ENCODE assay signal across 15 cellular contexts in the genomic region with DNA sequence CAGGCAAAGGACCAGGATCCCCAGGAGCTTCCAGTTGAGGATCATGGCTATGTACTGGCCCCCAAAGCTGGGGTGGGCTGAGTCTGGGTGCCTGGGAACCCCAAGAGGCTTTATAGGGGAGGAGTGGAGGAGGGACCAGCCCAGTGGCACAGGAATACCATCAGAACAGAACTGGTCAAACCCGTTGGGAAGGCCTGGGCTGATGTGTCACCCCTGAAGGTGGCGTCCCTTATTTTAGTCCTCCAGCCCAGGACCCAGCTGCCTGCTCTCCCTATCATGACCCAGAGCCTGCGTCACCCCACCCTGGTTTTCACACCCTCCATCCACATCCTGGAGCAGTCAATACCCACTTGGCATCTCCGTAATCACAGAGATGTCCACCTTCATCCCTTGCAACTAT. TPM values are rescaled to one million over a fixed set of nuclear protein-coding genes. Genes with fewer than 3 reads are reported as not detected.
DNase-seq lines count a peak whose midpoint lies in the region; ATAC-seq, FAIRE-seq and TF ChIP-seq lines count a peak whose summit lies in the region.
"Had no signal": no experiment of that assay in that cellular context is flagged by ENCODE, and none has a peak within 500 bp of the region (broad histone marks: within the 10 kb centered on the region; RNA-seq: fewer than 3 reads in every experiment).

A gene (minus strand): TSS at position 85 of the 400 bp plus-strand sequence. CDS start 40 bp downstream, at position 45.

- H3K27ac Mint-ChIP-seq in activated CD4-positive, alpha-beta T cell treated with anti-CD3 and anti-CD28 coated beads for 36 hours, result no peak within 1 kb of the TSS

- peaks cover 3% of the 10 kb centered on the region for H3K36me3 Mint-ChIP-seq in activated CD4-positive, alpha-beta T cell treated with anti-CD3 and anti-CD28 coated beads for 36 hours (ENCODE audit: low read depth)

- no peaks in the 10 kb centered on the region for H4K20me1 ChIP-seq in keratinocyte (ENCODE audit: control insufficient read depth, extremely low read depth, insufficient read depth, low read length)

- no peaks in the 10 kb centered on the region for H3K9me3 ChIP-seq in keratinocyte (ENCODE audit: control insufficient read depth, low read depth, low read length)
- H3K9me3 ChIP-seq: prostate gland, testis had no signal

- H3K9me1 ChIP-seq in keratinocyte (ENCODE audit: control insufficient read depth, extremely low read depth, insufficient read depth, low read length), result no peaks in the 10 kb centered on the region

- no peaks in the 10 kb centered on the region for H3K79me2 ChIP-seq in ACC112 (ENCODE audit: control insufficient read depth, insufficient read depth, low read length, unreplicated experiment)
- no peaks in the 10 kb centered on the region for H3K79me2 ChIP-seq in keratinocyte (ENCODE audit: control insufficient read depth, insufficient read depth, low read length)

- POLR2A ChIA-PET in activated CD4-positive, alpha-beta T cell treated with anti-CD3 and anti-CD28 coated beads for 36 hours (lab: Charles Lee), result no interaction called here

- H3K27me3 Mint-ChIP-seq in activated CD4-positive, alpha-beta T cell treated with anti-CD3 and anti-CD28 coated beads for 36 hours, result no peaks in the 10 kb centered on the region
- H3K27me3 Mint-ChIP-seq: T-cell had no signal

- no peak for TF ChIP-seq CTCF in keratinocyte (optimal IDR thresholded peaks at IDR 0.05 in 1 of 3, IDR thresholded peaks at IDR 0.05 in 1 of 3, conservative IDR thresholded peaks at IDR 0.05 in 1 of 3; ENCODE audit: extremely low read depth in 1 of 3, insufficient read depth in 2 of 3, low read length in 3 of 3)

- no peak within 1 kb of the TSS for H3K27ac ChIP-seq in ACC112 (ENCODE audit: low read depth, low read length)
- peak within 1 kb of the TSS; percentile 26 for H3K27ac ChIP-seq in angular gyrus (ENCODE audit: low read depth, low read length)
- H3K27ac ChIP-seq in keratinocyte (ENCODE audit: control insufficient read depth, insufficient read depth, low read length), result no peak within 1 kb of the TSS
- H3K27ac ChIP-seq: prostate gland, testis had no signal

- no peak for ATAC-seq in activated CD4-positive, alpha-beta T cell treated with anti-CD3 and anti-CD28 coated beads for 36 hours
- ATAC-seq in GM19395 (IDR thresholded peaks at IDR 0.05; ENCODE audit: unreplicated experiment), result no peak
- ATAC-seq: activated CD4-positive, CD25-positive, alpha-beta regulatory T cell treated with anti-CD3 and anti-CD28 coated beads, Interleukin-2, amount 50 U/mL, for 24 hours; T-cell had no signal

- H3K27me3 ChIP-seq in ACC112 (ENCODE audit: insufficient read depth, low read length), result no peaks in the 10 kb centered on the region
- no peaks in the 10 kb centered on the region for H3K27me3 ChIP-seq in keratinocyte (ENCODE audit: control insufficient read depth, extremely low read depth, insufficient read depth, low read length)
- H3K27me3 ChIP-seq: testis had no signal

- intact Hi-C loops in activated CD4-positive, alpha-beta T cell treated with anti-CD3 and anti-CD28 coated beads for 36 hours (cut with DNase I, micrococcal nuclease), result no loop called here

- H3K4me3 Mint-ChIP-seq in activated CD4-positive, alpha-beta T cell treated with anti-CD3 and anti-CD28 coated beads for 36 hours, result no peak within 1 kb of the TSS

- no peak for FAIRE-seq in keratinocyte (lab: Jason Lieb, UNC)

- H2AFZ ChIP-seq in ACC112 (ENCODE audit: low read length, unreplicated experiment) (no peak within 1 kb of the TSS), keratinocyte (ENCODE audit: control insufficient read depth, low read length) (no peak within 1 kb of the TSS)

- H3K36me3 ChIP-seq in ACC112 (ENCODE audit: insufficient read depth, low read length) (no peaks in the 10 kb centered on the region), keratinocyte (ENCODE audit: control insufficient read depth in 2 of 2, extremely low read depth in 1 of 2, insufficient read depth in 2 of 2, low read length in 2 of 2) (peaks cover 0 to 3% of the 10 kb centered on the region in 2 experiments)
- H3K36me3 ChIP-seq: prostate gland had no signal

- H3K9ac ChIP-seq in keratinocyte (ENCODE audit: control insufficient read depth, extremely low read depth, insufficient read depth, low read length), result no peak within 1 kb of the TSS

- DNase-seq in HT-29 (ENCODE audit: low spot score) (peak; percentile 39), keratinocyte (ENCODE audit: low read depth, low spot score) (no peak)
- no peak for DNase-seq in activated CD4-positive, alpha-beta T cell treated with anti-CD3 and anti-CD28 coated beads for 36 hours
- DNase-seq in activated effector memory CD4-positive, alpha-beta T cell treated with anti-CD3 and anti-CD28 coated beads, Interleukin-2, amount 50 U/mL, for 16 hours, result no peak
- DNase-seq in activated CD4-positive, alpha-beta T cell treated with anti-CD3 and anti-CD28 coated beads, Interleukin-2, amount 50 U/mL, for 1 hour, result no peak
- DNase-seq: anterior cingulate cortex, NCI-H1092 treated with DMSO at 0.1 percent for 48 hours, T-cell, testis had no signal

- dilution Hi-C loops in keratinocyte (cut with MboI; ENCODE audit: extremely low pct_ligation_motif_present, low sequenced_read_pairs), result no loop called here

- H3K4me2 ChIP-seq in keratinocyte (ENCODE audit: control insufficient read depth, extremely low read depth, insufficient read depth, low read depth, low read length), result peak within 1 kb of the TSS; percentile 84

- H3K4me3 ChIP-seq in ACC112 (ENCODE audit: low read depth, low read length) (peak within 1 kb of the TSS; percentile 49), keratinocyte (ENCODE audit: control insufficient read depth in 2 of 3, extremely low read depth in 1 of 3, insufficient read depth in 2 of 3, low read depth in 1 of 3, low read length in 3 of 3) (no peak within 1 kb of the TSS)
- H3K4me3 ChIP-seq: prostate gland had no signal

- H3K9me3 Mint-ChIP-seq in activated CD4-positive, alpha-beta T cell treated with anti-CD3 and anti-CD28 coated beads for 36 hours (ENCODE audit: low read depth), result no peaks in the 10 kb centered on the region
- H3K9me3 Mint-ChIP-seq: T-cell had no signal

- CTCF ChIA-PET in activated CD4-positive, alpha-beta T cell treated with anti-CD3 and anti-CD28 coated beads for 36 hours (lab: Charles Lee), result interaction anchor here (0.7 to 1.7 kb wide), 8 partner anchors 9 to 228 kb away, joined by 3 to 6 read pairs (median 3); no protein-coding TSS in a partner anchor

- H3K4me1 ChIP-seq in ACC112 (ENCODE audit: control insufficient read depth, insufficient read depth, low read length, unreplicated experiment), result peaks cover 12% of the 10 kb centered on the region
- H3K4me1 ChIP-seq in keratinocyte (ENCODE audit: control insufficient read depth, extremely low read depth, insufficient read depth, low read length), result peaks cover 10% of the 10 kb centered on the region
- H3K4me1 ChIP-seq: prostate gland, testis had no signal

- H3K4me1 Mint-ChIP-seq in activated CD4-positive, alpha-beta T cell treated with anti-CD3 and anti-CD28 coated beads for 36 hours, result peaks cover 6% of the 10 kb centered on the region

RNA-seq across cellular contexts. Expression of the gene that starts here (rescaled TPM):
- total RNA-seq in HT-29 (2014; rRNA removed; shearing (Covaris generic)), result not detected in 2 replicates
- polyA plus RNA-seq in keratinocyte, result not detected in 3 replicates
- 1.9 TPM for polyA plus RNA-seq in keratinocyte (2011; ENCODE audit: low read depth)
- not detected in 2 replicates for polyA plus RNA-seq in keratinocyte (2011; cell fraction: cytosol; rRNA removed)
- polyA plus RNA-seq in keratinocyte (2011; cell fraction: nucleus; rRNA removed), result 0.12 TPM in 1 of 2 replicates, not detected in the other
- polyA plus RNA-seq in keratinocyte (2012; ENCODE audit: low replicate concordance), result 0.31 and 15.8 TPM in 2 replicates
- not detected in 3 replicates for polyA minus RNA-seq in keratinocyte
- not detected for polyA minus RNA-seq in keratinocyte (2011; cell fraction: cytosol; rRNA and poly(A)+ RNA removed)
- polyA minus RNA-seq in keratinocyte (2011; cell fraction: nucleus; rRNA and poly(A)+ RNA removed), result not detected in 2 replicates
- total RNA-seq in activated CD4-positive, alpha-beta T cell treated with anti-CD3 and anti-CD28 coated beads for 36 hours, result not detected
- total RNA-seq: mononuclear cell, prostate gland, T-cell, testis had no signal

Comparison
In these comparisons a context has a peak if more than half of its experiments do, and no peak if none do; other contexts are left out.
1. Peak in DNase-seq in HT-29; RNA of the gene not detected or under 1 TPM.